ENCODE assay signal across 1 cellular context in the genomic region with DNA sequence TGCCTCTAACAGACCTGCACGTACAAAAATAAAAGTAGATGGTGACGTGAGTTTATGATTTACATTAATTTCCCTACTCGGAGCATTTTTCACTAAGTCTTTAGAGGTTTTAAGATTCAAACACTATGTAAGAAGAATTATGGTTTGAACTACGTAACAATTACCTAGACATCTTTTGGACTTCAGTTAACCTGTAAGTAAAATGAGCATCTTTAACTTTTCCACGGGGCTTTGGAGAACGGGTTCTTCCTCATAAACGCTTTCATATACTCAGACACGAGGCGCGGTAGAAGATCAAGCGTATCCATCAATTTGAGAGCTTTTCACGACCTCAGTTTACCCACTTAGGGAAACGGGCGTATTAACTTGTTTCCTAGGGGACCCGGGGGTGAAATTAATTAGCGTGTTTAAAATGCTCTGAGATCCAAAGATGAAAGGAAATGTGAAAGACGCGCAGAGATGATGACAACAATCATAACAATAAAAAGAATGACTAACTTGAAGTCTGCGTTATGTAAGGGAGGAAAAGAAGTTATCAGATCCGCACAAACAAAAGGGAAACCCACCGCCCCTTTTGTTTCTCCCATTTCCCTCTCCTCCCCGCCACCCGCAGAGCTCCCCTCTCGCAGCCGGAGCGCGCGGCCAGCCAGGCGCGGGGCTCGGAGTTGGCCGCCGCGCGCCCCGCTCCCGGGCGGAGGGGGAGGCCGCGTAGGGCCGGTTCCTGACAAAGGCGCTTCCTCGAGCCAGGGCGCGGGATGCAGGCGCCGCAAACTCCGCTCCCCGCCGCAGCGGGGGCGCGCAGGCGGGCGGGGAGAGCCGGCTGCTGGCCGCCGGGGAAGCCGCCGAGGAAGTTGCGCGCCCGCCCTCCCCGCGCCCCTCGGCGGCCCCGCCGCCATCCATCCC.
TF ChIP-seq lines count a peak whose summit lies in the region.

No MANE protein-coding gene starts in this region.

TF ChIP-seq in GM12878, 131 proteins besides CTCF, POLR2A, EP300 and RAD21 (continues in another document):
- TF ChIP-seq SMAD1 (IDR thresholded peaks at IDR 0.05; ENCODE audit: low read depth, partially characterized antibody) = no peak
- TF ChIP-seq, protein P1, sequence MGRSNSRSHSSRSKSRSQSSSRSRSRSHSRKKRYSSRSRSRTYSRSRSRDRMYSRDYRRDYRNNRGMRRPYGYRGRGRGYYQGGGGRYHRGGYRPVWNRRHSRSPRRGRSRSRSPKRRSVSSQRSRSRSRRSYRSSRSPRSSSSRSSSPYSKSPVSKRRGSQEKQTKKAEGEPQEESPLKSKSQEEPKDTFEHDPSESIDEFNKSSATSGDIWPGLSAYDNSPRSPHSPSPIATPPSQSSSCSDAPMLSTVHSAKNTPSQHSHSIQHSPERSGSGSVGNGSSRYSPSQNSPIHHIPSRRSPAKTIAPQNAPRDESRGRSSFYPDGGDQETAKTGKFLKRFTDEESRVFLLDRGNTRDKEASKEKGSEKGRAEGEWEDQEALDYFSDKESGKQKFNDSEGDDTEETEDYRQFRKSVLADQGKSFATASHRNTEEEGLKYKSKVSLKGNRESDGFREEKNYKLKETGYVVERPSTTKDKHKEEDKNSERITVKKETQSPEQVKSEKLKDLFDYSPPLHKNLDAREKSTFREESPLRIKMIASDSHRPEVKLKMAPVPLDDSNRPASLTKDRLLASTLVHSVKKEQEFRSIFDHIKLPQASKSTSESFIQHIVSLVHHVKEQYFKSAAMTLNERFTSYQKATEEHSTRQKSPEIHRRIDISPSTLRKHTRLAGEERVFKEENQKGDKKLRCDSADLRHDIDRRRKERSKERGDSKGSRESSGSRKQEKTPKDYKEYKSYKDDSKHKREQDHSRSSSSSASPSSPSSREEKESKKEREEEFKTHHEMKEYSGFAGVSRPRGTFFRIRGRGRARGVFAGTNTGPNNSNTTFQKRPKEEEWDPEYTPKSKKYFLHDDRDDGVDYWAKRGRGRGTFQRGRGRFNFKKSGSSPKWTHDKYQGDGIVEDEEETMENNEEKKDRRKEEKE (IDR thresholded peaks at IDR 0.05) = 0 out of 2 replicates have a peak, but pooled peaks have one; percentile 16
- 0 out of 2 replicates have a peak, but pooled peaks have one; percentile 21 for TF ChIP-seq TAF1 (IDR thresholded peaks at IDR 0.05; ENCODE audit: borderline replicate concordance, low read depth, low read length)
- TF ChIP-seq, protein P2, sequence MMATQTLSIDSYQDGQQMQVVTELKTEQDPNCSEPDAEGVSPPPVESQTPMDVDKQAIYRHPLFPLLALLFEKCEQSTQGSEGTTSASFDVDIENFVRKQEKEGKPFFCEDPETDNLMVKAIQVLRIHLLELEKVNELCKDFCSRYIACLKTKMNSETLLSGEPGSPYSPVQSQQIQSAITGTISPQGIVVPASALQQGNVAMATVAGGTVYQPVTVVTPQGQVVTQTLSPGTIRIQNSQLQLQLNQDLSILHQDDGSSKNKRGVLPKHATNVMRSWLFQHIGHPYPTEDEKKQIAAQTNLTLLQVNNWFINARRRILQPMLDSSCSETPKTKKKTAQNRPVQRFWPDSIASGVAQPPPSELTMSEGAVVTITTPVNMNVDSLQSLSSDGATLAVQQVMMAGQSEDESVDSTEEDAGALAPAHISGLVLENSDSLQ (IDR thresholded peaks at IDR 0.05) = no peak
- TF ChIP-seq, protein P3, sequence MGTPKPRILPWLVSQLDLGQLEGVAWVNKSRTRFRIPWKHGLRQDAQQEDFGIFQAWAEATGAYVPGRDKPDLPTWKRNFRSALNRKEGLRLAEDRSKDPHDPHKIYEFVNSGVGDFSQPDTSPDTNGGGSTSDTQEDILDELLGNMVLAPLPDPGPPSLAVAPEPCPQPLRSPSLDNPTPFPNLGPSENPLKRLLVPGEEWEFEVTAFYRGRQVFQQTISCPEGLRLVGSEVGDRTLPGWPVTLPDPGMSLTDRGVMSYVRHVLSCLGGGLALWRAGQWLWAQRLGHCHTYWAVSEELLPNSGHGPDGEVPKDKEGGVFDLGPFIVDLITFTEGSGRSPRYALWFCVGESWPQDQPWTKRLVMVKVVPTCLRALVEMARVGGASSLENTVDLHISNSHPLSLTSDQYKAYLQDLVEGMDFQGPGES (IDR thresholded peaks at IDR 0.05) = no peak
- TF ChIP-seq POLR2AphosphoS5 (IDR thresholded peaks at IDR 0.05; ENCODE audit: low read length) = peak; percentile 37; the same call in 1 of the 2 replicates
- TF ChIP-seq, protein P4, sequence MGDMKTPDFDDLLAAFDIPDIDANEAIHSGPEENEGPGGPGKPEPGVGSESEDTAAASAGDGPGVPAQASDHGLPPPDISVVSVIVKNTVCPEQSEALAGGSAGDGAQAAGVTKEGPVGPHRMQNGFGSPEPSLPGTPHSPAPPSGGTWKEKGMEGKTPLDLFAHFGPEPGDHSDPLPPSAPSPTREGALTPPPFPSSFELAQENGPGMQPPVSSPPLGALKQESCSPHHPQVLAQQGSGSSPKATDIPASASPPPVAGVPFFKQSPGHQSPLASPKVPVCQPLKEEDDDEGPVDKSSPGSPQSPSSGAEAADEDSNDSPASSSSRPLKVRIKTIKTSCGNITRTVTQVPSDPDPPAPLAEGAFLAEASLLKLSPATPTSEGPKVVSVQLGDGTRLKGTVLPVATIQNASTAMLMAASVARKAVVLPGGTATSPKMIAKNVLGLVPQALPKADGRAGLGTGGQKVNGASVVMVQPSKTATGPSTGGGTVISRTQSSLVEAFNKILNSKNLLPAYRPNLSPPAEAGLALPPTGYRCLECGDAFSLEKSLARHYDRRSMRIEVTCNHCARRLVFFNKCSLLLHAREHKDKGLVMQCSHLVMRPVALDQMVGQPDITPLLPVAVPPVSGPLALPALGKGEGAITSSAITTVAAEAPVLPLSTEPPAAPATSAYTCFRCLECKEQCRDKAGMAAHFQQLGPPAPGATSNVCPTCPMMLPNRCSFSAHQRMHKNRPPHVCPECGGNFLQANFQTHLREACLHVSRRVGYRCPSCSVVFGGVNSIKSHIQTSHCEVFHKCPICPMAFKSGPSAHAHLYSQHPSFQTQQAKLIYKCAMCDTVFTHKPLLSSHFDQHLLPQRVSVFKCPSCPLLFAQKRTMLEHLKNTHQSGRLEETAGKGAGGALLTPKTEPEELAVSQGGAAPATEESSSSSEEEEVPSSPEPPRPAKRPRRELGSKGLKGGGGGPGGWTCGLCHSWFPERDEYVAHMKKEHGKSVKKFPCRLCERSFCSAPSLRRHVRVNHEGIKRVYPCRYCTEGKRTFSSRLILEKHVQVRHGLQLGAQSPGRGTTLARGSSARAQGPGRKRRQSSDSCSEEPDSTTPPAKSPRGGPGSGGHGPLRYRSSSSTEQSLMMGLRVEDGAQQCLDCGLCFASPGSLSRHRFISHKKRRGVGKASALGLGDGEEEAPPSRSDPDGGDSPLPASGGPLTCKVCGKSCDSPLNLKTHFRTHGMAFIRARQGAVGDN (IDR thresholded peaks at IDR 0.05) = 0 out of 2 replicates have a peak, but pooled peaks have one; percentile 12
- TF ChIP-seq, protein P5, sequence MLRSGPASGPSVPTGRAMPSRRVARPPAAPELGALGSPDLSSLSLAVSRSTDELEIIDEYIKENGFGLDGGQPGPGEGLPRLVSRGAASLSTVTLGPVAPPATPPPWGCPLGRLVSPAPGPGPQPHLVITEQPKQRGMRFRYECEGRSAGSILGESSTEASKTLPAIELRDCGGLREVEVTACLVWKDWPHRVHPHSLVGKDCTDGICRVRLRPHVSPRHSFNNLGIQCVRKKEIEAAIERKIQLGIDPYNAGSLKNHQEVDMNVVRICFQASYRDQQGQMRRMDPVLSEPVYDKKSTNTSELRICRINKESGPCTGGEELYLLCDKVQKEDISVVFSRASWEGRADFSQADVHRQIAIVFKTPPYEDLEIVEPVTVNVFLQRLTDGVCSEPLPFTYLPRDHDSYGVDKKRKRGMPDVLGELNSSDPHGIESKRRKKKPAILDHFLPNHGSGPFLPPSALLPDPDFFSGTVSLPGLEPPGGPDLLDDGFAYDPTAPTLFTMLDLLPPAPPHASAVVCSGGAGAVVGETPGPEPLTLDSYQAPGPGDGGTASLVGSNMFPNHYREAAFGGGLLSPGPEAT (IDR thresholded peaks at IDR 0.05; ENCODE audit: low read depth) = no peak
- TF ChIP-seq, protein P6, sequence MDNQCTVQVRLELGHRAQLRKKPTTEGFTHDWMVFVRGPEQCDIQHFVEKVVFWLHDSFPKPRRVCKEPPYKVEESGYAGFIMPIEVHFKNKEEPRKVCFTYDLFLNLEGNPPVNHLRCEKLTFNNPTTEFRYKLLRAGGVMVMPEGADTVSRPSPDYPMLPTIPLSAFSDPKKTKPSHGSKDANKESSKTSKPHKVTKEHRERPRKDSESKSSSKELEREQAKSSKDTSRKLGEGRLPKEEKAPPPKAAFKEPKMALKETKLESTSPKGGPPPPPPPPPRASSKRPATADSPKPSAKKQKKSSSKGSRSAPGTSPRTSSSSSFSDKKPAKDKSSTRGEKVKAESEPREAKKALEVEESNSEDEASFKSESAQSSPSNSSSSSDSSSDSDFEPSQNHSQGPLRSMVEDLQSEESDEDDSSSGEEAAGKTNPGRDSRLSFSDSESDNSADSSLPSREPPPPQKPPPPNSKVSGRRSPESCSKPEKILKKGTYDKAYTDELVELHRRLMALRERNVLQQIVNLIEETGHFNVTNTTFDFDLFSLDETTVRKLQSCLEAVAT (IDR thresholded peaks at IDR 0.05) = peak; percentile 51
- no peak for TF ChIP-seq SREBF1 (IDR thresholded peaks at IDR 0.05; ENCODE audit: low read length)
- TF ChIP-seq SREBF2 (IDR thresholded peaks at IDR 0.05; ENCODE audit: low read length) = no peak
- no peak for TF ChIP-seq SIX5 (IDR thresholded peaks at IDR 0.05; ENCODE audit: low read depth, low read length, severe bottlenecking)
- no peak for TF ChIP-seq BRCA1 (IDR thresholded peaks at IDR 0.05; ENCODE audit: low read depth, low read length)
- TF ChIP-seq CHD1 (IDR thresholded peaks at IDR 0.05; ENCODE audit: low read depth, low read length) = peak; percentile 16; the same call in 1 of the 2 replicates
- no peak for TF ChIP-seq MTA2 (IDR thresholded peaks at IDR 0.05; ENCODE audit: low read depth)
- 0 out of 2 replicates have a peak, but pooled peaks have one; percentile 15 for TF ChIP-seq MXI1 (IDR thresholded peaks at IDR 0.05; ENCODE audit: low read depth, low read length)
- TF ChIP-seq, protein P7, sequence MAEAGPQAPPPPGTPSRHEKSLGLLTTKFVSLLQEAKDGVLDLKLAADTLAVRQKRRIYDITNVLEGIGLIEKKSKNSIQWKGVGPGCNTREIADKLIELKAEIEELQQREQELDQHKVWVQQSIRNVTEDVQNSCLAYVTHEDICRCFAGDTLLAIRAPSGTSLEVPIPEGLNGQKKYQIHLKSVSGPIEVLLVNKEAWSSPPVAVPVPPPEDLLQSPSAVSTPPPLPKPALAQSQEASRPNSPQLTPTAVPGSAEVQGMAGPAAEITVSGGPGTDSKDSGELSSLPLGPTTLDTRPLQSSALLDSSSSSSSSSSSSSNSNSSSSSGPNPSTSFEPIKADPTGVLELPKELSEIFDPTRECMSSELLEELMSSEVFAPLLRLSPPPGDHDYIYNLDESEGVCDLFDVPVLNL (IDR thresholded peaks at IDR 0.05; ENCODE audit: low read depth, low read length) = no peak
- TF ChIP-seq FOXM1 (IDR thresholded peaks at IDR 0.05; ENCODE audit: low read depth, low read length) = peak; percentile 15; the same call in 1 of the 2 replicates
- TF ChIP-seq, protein P8, sequence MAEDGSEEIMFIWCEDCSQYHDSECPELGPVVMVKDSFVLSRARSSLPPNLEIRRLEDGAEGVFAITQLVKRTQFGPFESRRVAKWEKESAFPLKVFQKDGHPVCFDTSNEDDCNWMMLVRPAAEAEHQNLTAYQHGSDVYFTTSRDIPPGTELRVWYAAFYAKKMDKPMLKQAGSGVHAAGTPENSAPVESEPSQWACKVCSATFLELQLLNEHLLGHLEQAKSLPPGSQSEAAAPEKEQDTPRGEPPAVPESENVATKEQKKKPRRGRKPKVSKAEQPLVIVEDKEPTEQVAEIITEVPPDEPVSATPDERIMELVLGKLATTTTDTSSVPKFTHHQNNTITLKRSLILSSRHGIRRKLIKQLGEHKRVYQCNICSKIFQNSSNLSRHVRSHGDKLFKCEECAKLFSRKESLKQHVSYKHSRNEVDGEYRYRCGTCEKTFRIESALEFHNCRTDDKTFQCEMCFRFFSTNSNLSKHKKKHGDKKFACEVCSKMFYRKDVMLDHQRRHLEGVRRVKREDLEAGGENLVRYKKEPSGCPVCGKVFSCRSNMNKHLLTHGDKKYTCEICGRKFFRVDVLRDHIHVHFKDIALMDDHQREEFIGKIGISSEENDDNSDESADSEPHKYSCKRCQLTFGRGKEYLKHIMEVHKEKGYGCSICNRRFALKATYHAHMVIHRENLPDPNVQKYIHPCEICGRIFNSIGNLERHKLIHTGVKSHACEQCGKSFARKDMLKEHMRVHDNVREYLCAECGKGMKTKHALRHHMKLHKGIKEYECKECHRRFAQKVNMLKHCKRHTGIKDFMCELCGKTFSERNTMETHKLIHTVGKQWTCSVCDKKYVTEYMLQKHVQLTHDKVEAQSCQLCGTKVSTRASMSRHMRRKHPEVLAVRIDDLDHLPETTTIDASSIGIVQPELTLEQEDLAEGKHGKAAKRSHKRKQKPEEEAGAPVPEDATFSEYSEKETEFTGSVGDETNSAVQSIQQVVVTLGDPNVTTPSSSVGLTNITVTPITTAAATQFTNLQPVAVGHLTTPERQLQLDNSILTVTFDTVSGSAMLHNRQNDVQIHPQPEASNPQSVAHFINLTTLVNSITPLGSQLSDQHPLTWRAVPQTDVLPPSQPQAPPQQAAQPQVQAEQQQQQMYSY (CRISPR knock-in tag; IDR thresholded peaks at IDR 0.05) = no peak
- TF ChIP-seq, protein P9, sequence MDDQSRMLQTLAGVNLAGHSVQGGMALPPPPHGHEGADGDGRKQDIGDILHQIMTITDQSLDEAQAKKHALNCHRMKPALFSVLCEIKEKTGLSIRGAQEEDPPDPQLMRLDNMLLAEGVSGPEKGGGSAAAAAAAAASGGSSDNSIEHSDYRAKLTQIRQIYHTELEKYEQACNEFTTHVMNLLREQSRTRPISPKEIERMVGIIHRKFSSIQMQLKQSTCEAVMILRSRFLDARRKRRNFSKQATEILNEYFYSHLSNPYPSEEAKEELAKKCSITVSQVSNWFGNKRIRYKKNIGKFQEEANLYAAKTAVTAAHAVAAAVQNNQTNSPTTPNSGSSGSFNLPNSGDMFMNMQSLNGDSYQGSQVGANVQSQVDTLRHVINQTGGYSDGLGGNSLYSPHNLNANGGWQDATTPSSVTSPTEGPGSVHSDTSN (IDR thresholded peaks at IDR 0.05; ENCODE audit: insufficient replicate concordance, low read depth, low read length) = no peak
- TF ChIP-seq ZNF217 (IDR thresholded peaks at IDR 0.05) = no peak
- TF ChIP-seq, protein P10, sequence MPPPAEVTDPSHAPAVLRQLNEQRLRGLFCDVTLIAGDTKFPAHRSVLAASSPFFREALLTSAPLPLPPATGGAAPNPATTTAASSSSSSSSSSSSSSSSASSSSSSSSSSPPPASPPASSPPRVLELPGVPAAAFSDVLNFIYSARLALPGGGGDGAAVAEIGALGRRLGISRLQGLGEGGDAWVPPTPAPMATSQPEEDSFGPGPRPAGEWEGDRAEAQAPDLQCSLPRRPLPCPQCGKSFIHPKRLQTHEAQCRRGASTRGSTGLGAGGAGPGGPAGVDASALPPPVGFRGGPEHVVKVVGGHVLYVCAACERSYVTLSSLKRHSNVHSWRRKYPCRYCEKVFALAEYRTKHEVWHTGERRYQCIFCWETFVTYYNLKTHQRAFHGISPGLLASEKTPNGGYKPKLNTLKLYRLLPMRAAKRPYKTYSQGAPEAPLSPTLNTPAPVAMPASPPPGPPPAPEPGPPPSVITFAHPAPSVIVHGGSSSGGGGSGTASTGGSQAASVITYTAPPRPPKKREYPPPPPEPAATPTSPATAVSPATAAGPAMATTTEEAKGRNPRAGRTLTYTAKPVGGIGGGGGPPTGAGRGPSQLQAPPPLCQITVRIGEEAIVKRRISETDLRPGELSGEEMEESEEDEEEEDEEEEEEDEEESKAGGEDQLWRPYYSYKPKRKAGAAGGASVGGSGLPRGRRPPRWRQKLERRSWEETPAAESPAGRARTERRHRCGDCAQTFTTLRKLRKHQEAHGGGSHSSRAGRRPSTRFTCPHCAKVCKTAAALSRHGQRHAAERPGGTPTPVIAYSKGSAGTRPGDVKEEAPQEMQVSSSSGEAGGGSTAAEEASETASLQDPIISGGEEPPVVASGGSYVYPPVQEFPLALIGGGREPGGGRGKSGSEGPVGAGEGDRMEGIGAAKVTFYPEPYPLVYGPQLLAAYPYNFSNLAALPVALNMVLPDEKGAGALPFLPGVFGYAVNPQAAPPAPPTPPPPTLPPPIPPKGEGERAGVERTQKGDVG (CRISPR knock-in tag; IDR thresholded peaks at IDR 0.05) = no peak
- peak; percentile 48; the same call in 1 of the 2 replicates for TF ChIP-seq CREB1 (IDR thresholded peaks at IDR 0.05; ENCODE audit: low read depth)
- TF ChIP-seq PML (IDR thresholded peaks at IDR 0.05; ENCODE audit: low read length) = peak; percentile 57; the same call in 1 of the 2 replicates
